In genomic region chr9:135919318-135919717, GRCh38 we compare ENCODE assay signal across 18 cellular contexts.
"Had no signal": no experiment of that assay in that cellular context is flagged by ENCODE, and none has a peak within 500 bp of the region (broad histone marks: within the 10 kb centered on the region; RNA-seq: fewer than 3 reads in every experiment).

No MANE protein-coding gene starts in this region.

- H3K27ac Mint-ChIP-seq: activated CD4-positive, alpha-beta memory T cell treated with anti-CD3 and anti-CD28 coated beads, Interleukin-2, amount 10 ng/mL, durations not matched to agents 7 days and 5 days; activated CD4-positive, alpha-beta T cell treated with anti-CD3 and anti-CD28 coated beads, Interleukin-2, amount 10 ng/mL, durations not matched to agents 24 days and 14 days; activated naive CD8-positive, alpha-beta T cell treated with anti-CD3 and anti-CD28 coated beads for 36 hours; activated T-cell treated with anti-CD3 and anti-CD28 coated beads, Interleukin-2, amount 50 U/mL, for 72 hours; progenitor cell of endocrine pancreas had no signal

- H3K27me3 Mint-ChIP-seq: activated CD4-positive, alpha-beta memory T cell treated with anti-CD3 and anti-CD28 coated beads, Interleukin-2, amount 10 ng/mL, durations not matched to agents 7 days and 5 days; activated CD4-positive, alpha-beta T cell treated with anti-CD3 and anti-CD28 coated beads, Interleukin-2, amount 10 ng/mL, durations not matched to agents 24 days and 14 days; activated naive CD8-positive, alpha-beta T cell treated with anti-CD3 and anti-CD28 coated beads for 36 hours; naive B cell; progenitor cell of endocrine pancreas had no signal

- ATAC-seq: activated CD4-positive, CD25-positive, alpha-beta regulatory T cell treated with anti-CD3 and anti-CD28 coated beads, Interleukin-2, amount 50 U/mL, for 24 hours; activated T-cell treated with anti-CD3 and anti-CD28 coated beads, Interleukin-2, amount 50 U/mL, for 72 hours; left colon had no signal

- DNase-seq: activated CD4-positive, alpha-beta memory T cell treated with anti-CD3 and anti-CD28 coated beads, Interleukin-2, amount 10 ng/mL, durations not matched to agents 7 days and 5 days; activated CD4-positive, alpha-beta T cell treated with anti-CD3 and anti-CD28 coated beads, Interleukin-2, amount 10 ng/mL, durations not matched to agents 24 days and 14 days; activated naive CD8-positive, alpha-beta T cell treated with anti-CD3 and anti-CD28 coated beads for 36 hours; activated T-cell treated with anti-CD3 and anti-CD28 coated beads, Interleukin-2, amount 50 U/mL, for 72 hours; cerebellar nuclear complex; cortex of kidney; foreskin fibroblast; left colon; mesenchymal stem cell; naive B cell; retina; sigmoid colon; stimulated activated CD4-positive, alpha-beta T cell treated with anti-CD3 and anti-CD28 coated beads, Interleukin-2, amount 100 ng/mL, for 48 hours; stimulated activated CD8-positive, alpha-beta memory T cell treated with anti-CD3 and anti-CD28 coated beads, Interleukin-4, amount 100 ng/mL, for 48 hours; stimulated activated naive CD4-positive, alpha-beta T cell treated with Interleukin-2 at 50 U/mL for 16 hours; T-helper 2 cell had no signal

- H3K4me3 Mint-ChIP-seq: activated CD4-positive, alpha-beta memory T cell treated with anti-CD3 and anti-CD28 coated beads, Interleukin-2, amount 10 ng/mL, durations not matched to agents 7 days and 5 days; activated CD4-positive, alpha-beta T cell treated with anti-CD3 and anti-CD28 coated beads, Interleukin-2, amount 10 ng/mL, durations not matched to agents 24 days and 14 days; activated naive CD8-positive, alpha-beta T cell treated with anti-CD3 and anti-CD28 coated beads for 36 hours; activated T-cell treated with anti-CD3 and anti-CD28 coated beads, Interleukin-2, amount 50 U/mL, for 72 hours; naive B cell had no signal
